In the genomic region with DNA sequence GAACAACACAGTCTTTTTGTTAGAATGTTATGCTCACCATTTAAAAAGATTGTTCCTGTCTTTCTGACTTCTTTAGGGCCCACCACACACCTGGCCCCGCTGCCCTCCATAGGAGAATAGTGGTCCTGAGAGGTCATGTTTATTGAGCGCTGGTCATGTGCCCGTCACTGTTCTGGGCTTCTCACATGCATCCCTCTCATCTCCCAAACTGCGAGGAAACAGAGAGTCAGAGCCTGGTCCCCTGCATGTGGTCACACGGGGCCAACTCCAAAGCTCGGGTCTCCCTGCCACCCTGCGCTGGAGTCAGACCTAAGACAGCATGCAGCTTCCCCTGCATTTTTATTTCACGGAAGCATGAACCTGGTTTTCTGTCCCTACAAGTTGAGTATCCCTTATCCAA, we compare ENCODE assay signal across 27 cellular contexts.
A peak's percentile ranks its signal among the peaks of the same experiment; 100 is the strongest.
DNase-seq lines count a peak whose midpoint lies in the region; ATAC-seq and TF ChIP-seq lines count a peak whose summit lies in the region.
"Had no signal": no experiment of that assay in that cellular context is flagged by ENCODE, and none has a peak within 500 bp of the region (broad histone marks: within the 10 kb centered on the region; RNA-seq: fewer than 3 reads in every experiment).

No MANE protein-coding gene starts in this region.

- no peaks in the 10 kb centered on the region for H3K9me3 ChIP-seq in CD8-positive, alpha-beta T cell (ENCODE audit: low read length)
- H3K9me3 ChIP-seq: stomach, uterus had no signal

- H3K27ac ChIP-seq in CD8-positive, alpha-beta T cell (ENCODE audit: low read depth, low read length) = no peak overlapping the region
- no peak overlapping the region for H3K27ac ChIP-seq in coronary artery
- H3K27ac ChIP-seq: neural progenitor cell, parathyroid adenoma, SK-N-MC, stomach, uterus had no signal

- peaks cover 75% of the 10 kb centered on the region for H3K4me1 ChIP-seq in CD8-positive, alpha-beta T cell (ENCODE audit: insufficient read depth, low read length)
- H3K4me1 ChIP-seq: neural progenitor cell, parathyroid adenoma, uterus had no signal

- no peak overlapping the region for H3K27ac Mint-ChIP-seq in activated CD4-positive, alpha-beta memory T cell treated with anti-CD3 and anti-CD28 coated beads for 36 hours
- H3K27ac Mint-ChIP-seq in activated CD4-positive, alpha-beta memory T cell treated with anti-CD3 and anti-CD28 coated beads, Interleukin-2, amount 10 ng/mL, durations not matched to agents 7 days and 5 days = no peak overlapping the region
- H3K27ac Mint-ChIP-seq in CD8-positive, alpha-beta T cell = peak overlapping the region; percentile 97
- no peak overlapping the region for H3K27ac Mint-ChIP-seq in osteocyte (ENCODE audit: unreplicated experiment)
- H3K27ac Mint-ChIP-seq: activated CD8-positive, alpha-beta memory T cell treated with anti-CD3 and anti-CD28 coated beads, Interleukin-2, amount 10 ng/mL, durations not matched to agents 7 days and 5 days; activated naive CD4-positive, alpha-beta T cell treated with anti-CD3 and anti-CD28 coated beads for 36 hours had no signal

- H3K27me3 Mint-ChIP-seq in activated CD4-positive, alpha-beta memory T cell treated with anti-CD3 and anti-CD28 coated beads for 36 hours = no peaks in the 10 kb centered on the region
- no peaks in the 10 kb centered on the region for H3K27me3 Mint-ChIP-seq in activated CD4-positive, alpha-beta memory T cell treated with anti-CD3 and anti-CD28 coated beads, Interleukin-2, amount 10 ng/mL, durations not matched to agents 7 days and 5 days
- no peaks in the 10 kb centered on the region for H3K27me3 Mint-ChIP-seq in CD8-positive, alpha-beta T cell (ENCODE audit: low read depth)
- no peaks in the 10 kb centered on the region for H3K27me3 Mint-ChIP-seq in osteocyte (ENCODE audit: unreplicated experiment)
- H3K27me3 Mint-ChIP-seq: activated CD8-positive, alpha-beta memory T cell treated with anti-CD3 and anti-CD28 coated beads, Interleukin-2, amount 10 ng/mL, durations not matched to agents 7 days and 5 days had no signal

- no peaks in the 10 kb centered on the region for H3K9me3 Mint-ChIP-seq in activated CD4-positive, alpha-beta memory T cell treated with anti-CD3 and anti-CD28 coated beads for 36 hours
- no peaks in the 10 kb centered on the region for H3K9me3 Mint-ChIP-seq in activated CD4-positive, alpha-beta memory T cell treated with anti-CD3 and anti-CD28 coated beads, Interleukin-2, amount 10 ng/mL, durations not matched to agents 7 days and 5 days
- no peaks in the 10 kb centered on the region for H3K9me3 Mint-ChIP-seq in CD8-positive, alpha-beta T cell
- no peaks in the 10 kb centered on the region for H3K9me3 Mint-ChIP-seq in osteocyte (ENCODE audit: unreplicated experiment)
- H3K9me3 Mint-ChIP-seq: activated naive CD4-positive, alpha-beta T cell treated with anti-CD3 and anti-CD28 coated beads for 36 hours; immature natural killer cell; neural progenitor cell had no signal

- H3K4me3 ChIP-seq in CD8-positive, alpha-beta T cell (ENCODE audit: low read depth, low read length) = no peak overlapping the region
- no peak overlapping the region for H3K4me3 ChIP-seq in coronary artery
- H3K4me3 ChIP-seq: neural progenitor cell, SK-N-MC, smooth muscle cell, stomach, uterus had no signal

- H3K4me1 Mint-ChIP-seq in activated CD4-positive, alpha-beta memory T cell treated with anti-CD3 and anti-CD28 coated beads for 36 hours (ENCODE audit: low read depth) = peaks cover 79% of the 10 kb centered on the region
- H3K4me1 Mint-ChIP-seq in activated CD4-positive, alpha-beta memory T cell treated with anti-CD3 and anti-CD28 coated beads, Interleukin-2, amount 10 ng/mL, durations not matched to agents 7 days and 5 days = peaks cover 80% of the 10 kb centered on the region
- peaks cover 93% of the 10 kb centered on the region for H3K4me1 Mint-ChIP-seq in CD8-positive, alpha-beta T cell (ENCODE audit: low read depth)
- peaks cover 5% of the 10 kb centered on the region for H3K4me1 Mint-ChIP-seq in osteocyte (ENCODE audit: unreplicated experiment)
- H3K4me1 Mint-ChIP-seq: neural progenitor cell had no signal

- CTCF ChIA-PET in activated CD4-positive, alpha-beta memory T cell treated with anti-CD3 and anti-CD28 coated beads for 36 hours (lab: Charles Lee) = interaction anchor here (1.9 to 7.3 kb wide), 2 partner anchors 58 to 108 kb away, joined by 7 to 24 read pairs; no protein-coding TSS in a partner anchor
- CTCF ChIA-PET in activated CD4-positive, alpha-beta memory T cell treated with anti-CD3 and anti-CD28 coated beads, Interleukin-2, amount 10 ng/mL, durations not matched to agents 7 days and 5 days (lab: Charles Lee) = interaction anchor here (0.9 to 7.2 kb wide), 3 partner anchors 10 to 108 kb away, joined by 4 to 35 read pairs (median 5); no protein-coding TSS in a partner anchor
- CTCF ChIA-PET in CD8-positive, alpha-beta T cell (lab: Charles Lee) = interaction anchor here (0.6 to 6.8 kb wide), 7 partner anchors 9 to 201 kb away, joined by 3 to 50 read pairs (median 4); no protein-coding TSS in a partner anchor
- CTCF ChIA-PET in HEK293T (lab: Yijun Ruan, JAX) = no interaction called here

- H3K27me3 ChIP-seq in CD8-positive, alpha-beta T cell (ENCODE audit: insufficient read depth, low read length) = no peaks in the 10 kb centered on the region
- H3K27me3 ChIP-seq: neural progenitor cell, stomach, uterus had no signal

- peaks cover 48% of the 10 kb centered on the region for H3K36me3 Mint-ChIP-seq in activated CD4-positive, alpha-beta memory T cell treated with anti-CD3 and anti-CD28 coated beads for 36 hours
- peaks cover 58% of the 10 kb centered on the region for H3K36me3 Mint-ChIP-seq in activated CD4-positive, alpha-beta memory T cell treated with anti-CD3 and anti-CD28 coated beads, Interleukin-2, amount 10 ng/mL, durations not matched to agents 7 days and 5 days (ENCODE audit: low read depth)
- H3K36me3 Mint-ChIP-seq in CD8-positive, alpha-beta T cell = peaks cover 49% of the 10 kb centered on the region
- H3K36me3 Mint-ChIP-seq in osteocyte (ENCODE audit: unreplicated experiment) = peaks cover 27% of the 10 kb centered on the region

- TF ChIP-seq CTCF in CD8-positive, alpha-beta T cell (IDR thresholded peaks at IDR 0.05) = no peak
- no peak for TF ChIP-seq CTCF in coronary artery (IDR thresholded peaks at IDR 0.05)
- no peak for TF ChIP-seq CTCF in osteocyte (IDR thresholded peaks at IDR 0.05)

- peak; percentile 5 for DNase-seq in activated CD4-positive, alpha-beta memory T cell treated with anti-CD3 and anti-CD28 coated beads for 36 hours
- no peak for DNase-seq in activated CD4-positive, alpha-beta memory T cell treated with anti-CD3 and anti-CD28 coated beads, Interleukin-2, amount 10 ng/mL, durations not matched to agents 7 days and 5 days
- peak in 2 of 7 experiments; percentile 3 to 35 for DNase-seq in CD8-positive, alpha-beta T cell
- DNase-seq in coronary artery (ENCODE audit: low spot score) (peak; percentile 64), osteocyte (ENCODE audit: extremely low spot score, unreplicated experiment) (peak; percentile 57), NCI-H345 treated with DMSO at 0.1 percent for 48 hours (lab: John Stamatoyannopoulos, UW; ENCODE audit: unreplicated experiment) (no peak), SHP77 (lab: John Stamatoyannopoulos, UW) (no peak), HEK293T (ENCODE audit: extremely low spot score) (no peak)
- DNase-seq: activated naive CD4-positive, alpha-beta T cell treated with anti-CD3 and anti-CD28 coated beads for 36 hours; amniotic stem cell; effector memory CD4-positive, alpha-beta T cell; immature natural killer cell; KBM-7; mammary epithelial cell; NCI-H1092 treated with DMSO at 0.1 percent for 48 hours; NCI-H187 treated with DMSO at 0.1 percent for 48 hours; NCI-H2171 treated with DMSO at 0.1 percent for 48 hours; NCI-H510A treated with DMSO at 0.1 percent for 48 hours; RPMI8226; stimulated activated CD4-positive, alpha-beta T cell treated with anti-CD3 and anti-CD28 coated beads, Interleukin-1b, Interleukin-23, amount 100 ng/mL, for 48 hours; stomach; uterus had no signal

- POLR2A ChIA-PET in activated CD4-positive, alpha-beta memory T cell treated with anti-CD3 and anti-CD28 coated beads for 36 hours (lab: Charles Lee) = no interaction called here
- POLR2A ChIA-PET in activated CD4-positive, alpha-beta memory T cell treated with anti-CD3 and anti-CD28 coated beads, Interleukin-2, amount 10 ng/mL, durations not matched to agents 7 days and 5 days (lab: Charles Lee) = interaction anchor here (1.5 kb wide), 1 partner anchor 71 kb away, joined by 3 read pairs; the partner anchor contains the start of gene GPR183
- POLR2A ChIA-PET in CD8-positive, alpha-beta T cell (lab: Charles Lee) = no interaction called here
- POLR2A ChIA-PET in HEK293T (lab: Yijun Ruan, JAX) = no interaction called here

- H3K4me3 Mint-ChIP-seq in activated CD4-positive, alpha-beta memory T cell treated with anti-CD3 and anti-CD28 coated beads for 36 hours = no peak overlapping the region
- no peak overlapping the region for H3K4me3 Mint-ChIP-seq in activated CD4-positive, alpha-beta memory T cell treated with anti-CD3 and anti-CD28 coated beads, Interleukin-2, amount 10 ng/mL, durations not matched to agents 7 days and 5 days
- no peak overlapping the region for H3K4me3 Mint-ChIP-seq in CD8-positive, alpha-beta T cell
- no peak overlapping the region for H3K4me3 Mint-ChIP-seq in osteocyte (ENCODE audit: unreplicated experiment)
- H3K4me3 Mint-ChIP-seq: activated CD8-positive, alpha-beta memory T cell treated with anti-CD3 and anti-CD28 coated beads, Interleukin-2, amount 10 ng/mL, durations not matched to agents 7 days and 5 days; activated naive CD4-positive, alpha-beta T cell treated with anti-CD3 and anti-CD28 coated beads for 36 hours; immature natural killer cell; neural progenitor cell had no signal

- intact Hi-C loops in activated CD4-positive, alpha-beta memory T cell treated with anti-CD3 and anti-CD28 coated beads for 36 hours (cut with micrococcal nuclease) = no loop called here
- intact Hi-C loops in CD8-positive, alpha-beta T cell (cut with DNase I, micrococcal nuclease) = no loop called here

- ATAC-seq in CD8-positive, alpha-beta T cell = no peak
- ATAC-seq: activated CD8-positive, alpha-beta memory T cell treated with anti-CD3 and anti-CD28 coated beads, Interleukin-2, amount 10 ng/mL, durations not matched to agents 7 days and 5 days had no signal

- no peaks in the 10 kb centered on the region for H3K36me3 ChIP-seq in CD8-positive, alpha-beta T cell (ENCODE audit: insufficient read depth, low read length)
- H3K36me3 ChIP-seq: neural progenitor cell, uterus had no signal

TF ChIP-seq in HEK293T, 16 proteins besides CTCF, POLR2A, EP300 and RAD21 (continues in another document):
- no peak for TF ChIP-seq HDGF (IDR thresholded peaks at IDR 0.05; ENCODE audit: borderline replicate concordance)
- TF ChIP-seq NFRKB (IDR thresholded peaks at IDR 0.05) = no peak
- no peak for TF ChIP-seq FOXK2 (IDR thresholded peaks at IDR 0.05)
- TF ChIP-seq CTBP1 (IDR thresholded peaks at IDR 0.05; ENCODE audit: borderline replicate concordance) = no peak
- no peak for TF ChIP-seq FOXA1 (IDR thresholded peaks at IDR 0.05)
- no peak for TF ChIP-seq L3MBTL2 (conservative IDR thresholded peaks at IDR 0.05)
- TF ChIP-seq ZNF384 (IDR thresholded peaks at IDR 0.05) = no peak
- no peak for TF ChIP-seq TARDBP (IDR thresholded peaks at IDR 0.05)
- TF ChIP-seq LEF1 (IDR thresholded peaks at IDR 0.05; ENCODE audit: borderline replicate concordance) = no peak

Comparison
In these comparisons a context has a peak if more than half of its experiments do, and no peak if none do; other contexts are left out.
1. DNase-seq: peak in activated CD4-positive, alpha-beta memory T cell treated with anti-CD3 and anti-CD28 coated beads for 36 hours (single experiment), coronary artery (single experiment) and osteocyte (single experiment); none in activated CD4-positive, alpha-beta memory T cell treated with anti-CD3 and anti-CD28 coated beads, Interleukin-2, amount 10 ng/mL, durations not matched to agents 7 days and 5 days (single experiment), NCI-H345 treated with DMSO at 0.1 percent for 48 hours (single experiment), SHP77 (0 of 2) and HEK293T (single experiment).